ENCODE assay signal across 17 cellular contexts in genomic region chr6:27556406-27556805, GRCh38.
DNase-seq lines count a peak whose midpoint lies in the region; FAIRE-seq and TF ChIP-seq lines count a peak whose summit lies in the region.
"Had no signal": no experiment of that assay in that cellular context is flagged by ENCODE, and none has a peak within 500 bp of the region (broad histone marks: within the 10 kb centered on the region; RNA-seq: fewer than 3 reads in every experiment).

No MANE protein-coding gene starts in this region.

- no peak for TF ChIP-seq CTCF in PC-9 (conservative IDR thresholded peaks at IDR 0.05)
- no peak for TF ChIP-seq CTCF in foreskin fibroblast (IDR thresholded peaks at IDR 0.05; ENCODE audit: low read depth, low read length)

- H4K20me1 ChIP-seq in PC-9 (ENCODE audit: insufficient read depth) = no peaks in the 10 kb centered on the region

- no peaks in the 10 kb centered on the region for H3K27me3 ChIP-seq in PC-9 (ENCODE audit: insufficient read depth, low read depth)

- H3K9me3 ChIP-seq in PC-9 (ENCODE audit: insufficient read depth, low read depth) = no peaks in the 10 kb centered on the region
- H3K9me3 ChIP-seq: Caco-2 had no signal

- CTCF ChIA-PET in PC-9 (lab: Charles Lee) = interaction anchor here (0.6 to 1.0 kb wide), 4 partner anchors 20 to 79 kb away, joined by 3 to 4 read pairs (median 3); no protein-coding TSS in a partner anchor

- H3K79me2 ChIP-seq in PC-9 (ENCODE audit: low read depth) = no peaks in the 10 kb centered on the region

- H3K4me2 ChIP-seq in PC-9 = peak overlapping the region; percentile 83

- H3K36me3 ChIP-seq in PC-9 (ENCODE audit: low read depth) = no peaks in the 10 kb centered on the region

- peaks cover 40% of the 10 kb centered on the region for H3F3A ChIP-seq in PC-9 (ENCODE audit: insufficient read depth, low read depth)

- peaks cover 28% of the 10 kb centered on the region for H3K4me1 ChIP-seq in PC-9 (replicated peaks; ENCODE audit: insufficient read depth)
- H3K4me1 ChIP-seq: Caco-2 had no signal

- H3K27ac ChIP-seq in PC-9 = no peak overlapping the region
- H3K27ac ChIP-seq: 22Rv1, GM23248, HL-60 had no signal

- intact Hi-C loops in PC-9 (cut with micrococcal nuclease; ENCODE audit: unreplicated experiment) = no loop called here

- POLR2A ChIA-PET in PC-9 (lab: Charles Lee; ENCODE audit: unreplicated experiment) = interaction anchor here (0.5 to 0.6 kb wide), 3 partner anchors 45 to 1495 kb away, joined by 4 to 6 read pairs (median 4); no protein-coding TSS in a partner anchor

- no peaks in the 10 kb centered on the region for H3K9me2 ChIP-seq in PC-9 (ENCODE audit: insufficient read depth)

- BruUV-seq in PC-9 (replicated peaks; lab: Mats Ljungman, UMichigan) = no TSS peak

- no peak for FAIRE-seq in GM12891 (lab: Jason Lieb, UNC)
- FAIRE-seq: GM18507, H54 had no signal

- DNase-seq in SIG-M5 treated with dmso at 0.1 percent for 504 hours (lab: John Stamatoyannopoulos, UW; ENCODE audit: unreplicated experiment) (peak; percentile 16), SIG-M5 (lab: John Stamatoyannopoulos, UW) (no peak), PC-9 (peak in 1 of 2 experiments; percentile 59), islet precursor cell (peak; percentile 65), foreskin fibroblast (no peak), superior temporal gyrus (ENCODE audit: extremely low spot score) (no peak), GM12891 (ENCODE audit: insufficient read length, low spot score) (no peak), NCI-H2171 (lab: John Stamatoyannopoulos, UW) (no peak)
- DNase-seq: Caco-2; CD8-positive, alpha-beta memory T cell; DND-41; GF-D8; GM23248 had no signal

- TF ChIP-seq POLR2A in GM12891 (IDR thresholded peaks at IDR 0.05; ENCODE audit: low read depth, low read length) = no peak

- H2AFZ ChIP-seq in PC-9 = peak overlapping the region; percentile 82
- H2AFZ ChIP-seq: GM23248 had no signal

- peak overlapping the region; percentile 51 for H3K4me3 ChIP-seq in PC-9
- H3K4me3 ChIP-seq in foreskin fibroblast (ENCODE audit: low read depth in 1 of 2, low read length in 2 of 2) = no peak overlapping the region
- H3K4me3 ChIP-seq: GM23248 had no signal

TF ChIP-seq in GM12891, 5 proteins besides CTCF, POLR2A, EP300 and RAD21:
- no peak for TF ChIP-seq SPI1 (IDR thresholded peaks at IDR 0.05; ENCODE audit: low read depth, low read length)
- TF ChIP-seq POLR2AphosphoS5 (IDR thresholded peaks at IDR 0.05; ENCODE audit: low read depth, low read length) = no peak
- TF ChIP-seq POU2F2 (IDR thresholded peaks at IDR 0.05; ENCODE audit: low read depth, low read length) = no peak
- no peak for TF ChIP-seq TAF1 (IDR thresholded peaks at IDR 0.05; ENCODE audit: low read depth, low read length)
- TF ChIP-seq PAX5 (IDR thresholded peaks at IDR 0.05; ENCODE audit: insufficient read depth, low read length, severe bottlenecking) = no peak

Comparison
In these comparisons a context has a peak if more than half of its experiments do, and no peak if none do; other contexts are left out.
1. DNase-seq: peak in SIG-M5 treated with dmso at 0.1 percent for 504 hours (single experiment) and islet precursor cell (single experiment); none in SIG-M5 (single experiment), foreskin fibroblast (0 of 2), superior temporal gyrus (single experiment), GM12891 (single experiment) and NCI-H2171 (single experiment).